In genomic region chr7:112449902-112450806, GRCh38 we compare ENCODE assay signal across 1 cellular context.
TF ChIP-seq lines count a peak whose summit lies in the region.

IFRD1 (plus strand) TSS chr7:112450460; CDS start chr7:112450689, 229 bp downstream.

TF ChIP-seq in HEK293, 187 proteins besides CTCF, POLR2A, EP300 and RAD21 (continued from another document):
- TF ChIP-seq ATF2 (tag by site-specific recombination; IDR thresholded peaks at IDR 0.05; ENCODE audit: low read depth) (peak; percentile 96), ZSCAN5A (tag by site-specific recombination; IDR thresholded peaks at IDR 0.05) (peak; percentile 45; the same call in 1 of the 2 replicates), ZNF157 (tag by site-specific recombination; IDR thresholded peaks at IDR 0.05) (no peak), ZNF530 (tag by site-specific recombination; IDR thresholded peaks at IDR 0.05; ENCODE audit: low read depth) (no peak), ZNF37A (tag by site-specific recombination; IDR thresholded peaks at IDR 0.05) (no peak), ZNF629 (tag by site-specific recombination; IDR thresholded peaks at IDR 0.05) (peak; percentile 44), SCRT2 (tag by site-specific recombination; IDR thresholded peaks at IDR 0.05) (no peak), ZNF404 (tag by site-specific recombination; IDR thresholded peaks at IDR 0.05) (no peak), ZNF214 (tag by site-specific recombination; IDR thresholded peaks at IDR 0.05; ENCODE audit: borderline replicate concordance) (no peak), ZNF140 (tag by site-specific recombination; IDR thresholded peaks at IDR 0.05) (no peak), EGR2 (tag by site-specific recombination; IDR thresholded peaks at IDR 0.05; ENCODE audit: low read depth) (peak; percentile 68), ZEB2 (tag by site-specific recombination; IDR thresholded peaks at IDR 0.05) (no peak), MYNN (tag by site-specific recombination; IDR thresholded peaks at IDR 0.05; ENCODE audit: borderline replicate concordance) (0 out of 2 replicates have a peak, but pooled peaks have one; percentile 7), YY2 (tag by site-specific recombination; IDR thresholded peaks at IDR 0.05) (no peak), ZNF600 (tag by site-specific recombination; IDR thresholded peaks at IDR 0.05) (no peak), KLF8 (tag by site-specific recombination; IDR thresholded peaks at IDR 0.05) (no peak; the same call in none of the 2 replicates), ZSCAN16 (tag by site-specific recombination; IDR thresholded peaks at IDR 0.05) (0 out of 2 replicates have a peak, but pooled peaks have one; percentile 33), SP7 (tag by site-specific recombination; IDR thresholded peaks at IDR 0.05) (peak; percentile 35; the same call in 1 of the 2 replicates), ZSCAN23 (tag by site-specific recombination; IDR thresholded peaks at IDR 0.05) (no peak), ZNF221 (tag by site-specific recombination; IDR thresholded peaks at IDR 0.05; ENCODE audit: borderline replicate concordance) (no peak), ZBTB10 (tag by site-specific recombination; IDR thresholded peaks at IDR 0.05) (peak; percentile 86), ZNF654 (tag by site-specific recombination; IDR thresholded peaks at IDR 0.05; ENCODE audit: low read depth) (no peak), ZNF596 (tag by site-specific recombination; IDR thresholded peaks at IDR 0.05) (no peak), ZBTB48 (tag by site-specific recombination; IDR thresholded peaks at IDR 0.05) (no peak; the same call in none of the 2 replicates), ZBTB26 (tag by site-specific recombination; optimal IDR thresholded peaks at IDR 0.05) (peak; percentile 74), PBX3 (CRISPR knock-in tag; IDR thresholded peaks at IDR 0.05) (no peak), KLF9 (tag by site-specific recombination; IDR thresholded peaks at IDR 0.05; ENCODE audit: low read depth) (peak; percentile 76), ZNF837 (tag by site-specific recombination; IDR thresholded peaks at IDR 0.05) (no peak), BCL11B (tag by site-specific recombination; IDR thresholded peaks at IDR 0.05; ENCODE audit: low read depth) (0 out of 2 replicates have a peak, but pooled peaks have one; percentile 49), ZBTB1 (tag by site-specific recombination; IDR thresholded peaks at IDR 0.05) (peak; percentile 69; the same call in 1 of the 2 replicates), REST (tag by site-specific recombination; IDR thresholded peaks at IDR 0.05) (no peak; the same call in 1 of the 2 replicates), ZNF624 (tag by site-specific recombination; IDR thresholded peaks at IDR 0.05) (no peak), SETDB1 (IDR thresholded peaks at IDR 0.05; ENCODE audit: insufficient read length, low read length) (no peak), ZNF704 (tag by site-specific recombination; IDR thresholded peaks at IDR 0.05) (no peak), ZSCAN30 (tag by site-specific recombination; IDR thresholded peaks at IDR 0.05) (peak; percentile 71), ZNF830 (tag by site-specific recombination; IDR thresholded peaks at IDR 0.05; ENCODE audit: low read depth) (no peak), MEIS1 (CRISPR knock-in tag; IDR thresholded peaks at IDR 0.05; ENCODE audit: borderline replicate concordance) (no peak), ZNF747 (tag by site-specific recombination; IDR thresholded peaks at IDR 0.05) (no peak), ZNF843 (tag by site-specific recombination; IDR thresholded peaks at IDR 0.05) (peak; percentile 12; the same call in 1 of the 2 replicates), REPIN1 (tag by site-specific recombination; IDR thresholded peaks at IDR 0.05; ENCODE audit: low read depth) (0 out of 2 replicates have a peak, but pooled peaks have one; percentile 29), PATZ1 (tag by site-specific recombination; IDR thresholded peaks at IDR 0.05) (peak; percentile 93)
